ENCODE assay signal across 8 cellular contexts in genomic region chr11:19557720-19558140, GRCh38.
A peak's percentile ranks its signal among the peaks of the same experiment; 100 is the strongest.
DNase-seq lines count a peak whose midpoint lies in the region; ATAC-seq and TF ChIP-seq lines count a peak whose summit lies in the region.

No MANE protein-coding gene starts in this region.

- intact Hi-C loops in PC-3 (cut with micrococcal nuclease) = loop anchor here (1.0 to 10.0 kb wide), 5 partner anchors 185 to 805 kb away; partner anchors contain the start of gene HTATIP2

- H4K20me1 ChIP-seq in PC-3 (ENCODE audit: low read length) = no peaks in the 10 kb centered on the region

- H3K27ac ChIP-seq in PC-3 (ENCODE audit: low read length) (no peak overlapping the region), suprapubic skin (no peak overlapping the region)

- no peak for TF ChIP-seq EP300 in suprapubic skin (IDR thresholded peaks at IDR 0.05)

- H3K9me3 ChIP-seq in PC-3 (ENCODE audit: low read length) (no peaks in the 10 kb centered on the region), suprapubic skin (no peaks in the 10 kb centered on the region)

- ATAC-seq in PC-3 (peak; percentile 66), GM18870 (IDR thresholded peaks at IDR 0.05; ENCODE audit: unreplicated experiment) (no peak)

- POLR2A ChIA-PET in PC-3 (lab: Charles Lee; ENCODE audit: unreplicated experiment) = no interaction called here

- no TSS peak for BruUV-seq in PC-3 (replicated peaks; lab: Mats Ljungman, UMichigan)

- no peaks in the 10 kb centered on the region for H3K9me2 ChIP-seq in PC-3 (replicated peaks; ENCODE audit: low read length)

- peaks cover 6% of the 10 kb centered on the region; the same call in 1 of the 2 replicates for H3K4me1 ChIP-seq in PC-3 (ENCODE audit: insufficient read depth, low read length)
- no peaks in the 10 kb centered on the region for H3K4me1 ChIP-seq in suprapubic skin

- DNase-seq in ELF-1 (ENCODE audit: low read depth, low spot score) (peak; percentile 90), HS-27A (ENCODE audit: low read depth) (peak; percentile 68), PC-3 (peak; percentile 86), fibroblast of the conjunctiva (ENCODE audit: low read depth) (peak; percentile 61), non-pigmented ciliary epithelial cell (ENCODE audit: low read depth) (peak; percentile 27), suprapubic skin (ENCODE audit: low spot score in 2 of 2) (peak; percentile 87 to 89)
- DNase-seq in activated T-helper 1 cell treated with anti-CD3 and anti-CD28 coated beads, Interleukin-2, amount 50 U/mL, for 16 hours (ENCODE audit: low read depth in 1 of 2, low spot score in 1 of 2) = peak; percentile 46 to 66

- H3K27me3 ChIP-seq in PC-3 (ENCODE audit: low read length) (no peaks in the 10 kb centered on the region), suprapubic skin (no peaks in the 10 kb centered on the region)

- WGBS in suprapubic skin = 5% methylated on average over 7 of the region's 7 CpGs

- no peak for TF ChIP-seq POLR2A in suprapubic skin (IDR thresholded peaks at IDR 0.05)

- no peaks in the 10 kb centered on the region for H3K79me2 ChIP-seq in PC-3 (ENCODE audit: low read length)

- H3K4me2 ChIP-seq in PC-3 (ENCODE audit: low read length) = no peak overlapping the region

- H3K36me3 ChIP-seq in PC-3 (ENCODE audit: low read depth, low read length) (no peaks in the 10 kb centered on the region; the same call in 1 of the 2 replicates), suprapubic skin (no peaks in the 10 kb centered on the region)

- H3K9ac ChIP-seq in PC-3 (ENCODE audit: low read length) = no peak overlapping the region

- H3K4me3 ChIP-seq in PC-3 (ENCODE audit: low read length) = no peak overlapping the region
- no peak overlapping the region for H3K4me3 ChIP-seq in suprapubic skin

- H2AFZ ChIP-seq in PC-3 (ENCODE audit: low read length) = no peak overlapping the region

- CTCF ChIA-PET in PC-3 (lab: Charles Lee) = interaction anchor here (0.7 to 1.5 kb wide), 5 partner anchors 20 to 345 kb away, joined by 4 to 9 read pairs (median 4); no protein-coding TSS in a partner anchor

- TF ChIP-seq CTCF in PC-3 (conservative IDR thresholded peaks at IDR 0.05; ENCODE audit: low read depth, low read length) (peak; percentile 91), suprapubic skin (IDR thresholded peaks at IDR 0.05) (peak; percentile 75 to 85)

- H3F3A ChIP-seq in PC-3 (ENCODE audit: low read length, unreplicated experiment) = no peaks in the 10 kb centered on the region

Comparison
In these comparisons a context has a peak if more than half of its experiments do, and no peak if none do; other contexts are left out.
1. DNase-seq: peak in every context shown above with its lines; median percentile 90 in ELF-1; 88 in suprapubic skin; 86 in PC-3; 68 in HS-27A; 61 in fibroblast of the conjunctiva; 56 in activated T-helper 1 cell treated with anti-CD3 and anti-CD28 coated beads, Interleukin-2, amount 50 U/mL, for 16 hours; 27 in non-pigmented ciliary epithelial cell.